9 cellular contexts compared by ENCODE assay signal in genomic region chr12:2641209-2641608, GRCh38.
DNase-seq lines count a peak whose midpoint lies in the region; TF ChIP-seq lines count a peak whose summit lies in the region.
"Had no signal": no experiment of that assay in that cellular context is flagged by ENCODE, and none has a peak within 500 bp of the region (broad histone marks: within the 10 kb centered on the region; RNA-seq: fewer than 3 reads in every experiment).

No MANE protein-coding gene starts in this region.

- H3K4me3 ChIP-seq in cardiac muscle cell, result no peak overlapping the region

- H3K27ac ChIP-seq in cardiac muscle cell, result no peak overlapping the region
- H3K27ac ChIP-seq: 22Rv1 had no signal

- H3K36me3 ChIP-seq in cardiac muscle cell, result no peaks in the 10 kb centered on the region

- H3K9me3 ChIP-seq in cardiac muscle cell (ENCODE audit: low read depth), result no peaks in the 10 kb centered on the region

- no peaks in the 10 kb centered on the region for H3K4me1 ChIP-seq in cardiac muscle cell (ENCODE audit: low read depth)

- peak; percentile 53 for TF ChIP-seq CTCF in cardiac muscle cell (IDR thresholded peaks at IDR 0.05; ENCODE audit: low read depth, low read length)

- H3K27me3 ChIP-seq in cardiac muscle cell, result no peaks in the 10 kb centered on the region

- DNase-seq in DMS 273 (lab: John Stamatoyannopoulos, UW; ENCODE audit: unreplicated experiment) (peak; percentile 12), DMS 273 treated with DMSO at 0.1 percent for 48 hours (lab: John Stamatoyannopoulos, UW) (no peak), SW 1271 (lab: John Stamatoyannopoulos, UW) (peak; percentile 50 to 67), cardiac muscle cell (ENCODE audit: low read depth in 1 of 2, low spot score in 1 of 2) (peak in 1 of 2 donors; percentile 54), stromal cell of bone marrow (ENCODE audit: low read depth) (peak; percentile 7), cortex of kidney (lab: John Stamatoyannopoulos, UW) (no peak), nucleus accumbens (lab: John Stamatoyannopoulos, UW) (no peak)
- DNase-seq in activated T-cell treated with anti-CD3 and anti-CD28 coated beads, Interleukin-2, amount 50 U/mL, for 48 hours, result no peak

Comparison
In these comparisons a context has a peak if more than half of its experiments do, and no peak if none do; other contexts are left out.
1. DNase-seq: peak in DMS 273 (single experiment), SW 1271 (2 of 2) and stromal cell of bone marrow (single experiment); none in DMS 273 treated with DMSO at 0.1 percent for 48 hours (single experiment), cortex of kidney (single experiment), nucleus accumbens (0 of 56) and activated T-cell treated with anti-CD3 and anti-CD28 coated beads, Interleukin-2, amount 50 U/mL, for 48 hours (0 of 2).